In genomic region chr9:137278061-137278912, GRCh38 we compare ENCODE assay signal across 8 cellular contexts. TPM values are rescaled to one million over a fixed set of nuclear protein-coding genes. Genes with fewer than 3 reads are reported as not detected.
DNase-seq lines count a peak whose midpoint lies in the region; ATAC-seq and TF ChIP-seq lines count a peak whose summit lies in the region.

No MANE protein-coding gene starts in this region.

- H3K4me3 ChIP-seq in CD8-positive, alpha-beta memory T cell (ENCODE audit: low read length), result peak overlapping the region; percentile 41
- H3K4me3 ChIP-seq in breast epithelium, result peak overlapping the region; percentile 47 to 60 (median 51)
- H3K4me3 ChIP-seq in left lung, result peak overlapping the region; percentile 59 to 87
- H3K4me3 ChIP-seq in tibial nerve, result peak overlapping the region; percentile 18 to 63 (median 41)

- peaks cover 11% of the 10 kb centered on the region for H3K4me1 ChIP-seq in CD8-positive, alpha-beta memory T cell (ENCODE audit: insufficient read depth, low read length)
- H3K4me1 ChIP-seq in breast epithelium, result peaks cover 5 to 7% of the 10 kb centered on the region in 2 donors
- peaks cover 18 to 70% of the 10 kb centered on the region in 2 donors for H3K4me1 ChIP-seq in left lung
- peaks cover 0 to 49% (median 17%) of the 10 kb centered on the region in 4 donors for H3K4me1 ChIP-seq in tibial nerve

- H3K36me3 ChIP-seq in CD8-positive, alpha-beta memory T cell (ENCODE audit: insufficient read depth, low read length), result no peaks in the 10 kb centered on the region
- H3K36me3 ChIP-seq in breast epithelium (no peaks in the 10 kb centered on the region), left lung (peaks cover 0 to 48% of the 10 kb centered on the region in 2 donors), tibial nerve (peaks cover 0 to 25% (median 0%) of the 10 kb centered on the region in 3 donors)

- TF ChIP-seq POLR2A in breast epithelium (IDR thresholded peaks at IDR 0.05), result no peak
- no peak for TF ChIP-seq POLR2A in tibial nerve (IDR thresholded peaks at IDR 0.05)

- WGBS in tibial nerve, 2 donors, result 24 to 41% methylated on average over 25 to 57 of the region's 84 CpGs

- ATAC-seq in left lung (peak; percentile 0), GM21529 (IDR thresholded peaks at IDR 0.05; ENCODE audit: unreplicated experiment) (no peak)

- TF ChIP-seq CTCF in breast epithelium (IDR thresholded peaks at IDR 0.05) (no peak), left lung (IDR thresholded peaks at IDR 0.05) (no peak), tibial nerve (IDR thresholded peaks at IDR 0.05) (no peak)

- CTCF ChIA-PET in CD8-positive, alpha-beta memory T cell (lab: Charles Lee), result no interaction called here

- H3K27ac ChIP-seq in CD8-positive, alpha-beta memory T cell (ENCODE audit: low read depth, low read length), result peak overlapping the region; percentile 65
- H3K27ac ChIP-seq in breast epithelium (peak overlapping the region in 1 of 2 donors; percentile 63), left lung (peak overlapping the region; percentile 93 to 96), tibial nerve (peak overlapping the region; percentile 22 to 86 (median 66))

- intact Hi-C loops in breast epithelium (cut with DNase I; ENCODE audit: low total_unique reads) (no loop called here), left lung (cut with DNase I) (no loop called here)

- H3K27ac Mint-ChIP-seq in CD8-positive, alpha-beta memory T cell, result peak overlapping the region in 3 of 8 donors; percentile 47 to 73 (median 54)
- H3K27ac Mint-ChIP-seq in IgD-negative memory B cell, result peak overlapping the region; percentile 53 to 67 (median 67)

- H3K4me1 Mint-ChIP-seq in CD8-positive, alpha-beta memory T cell, result peaks cover 4 to 23% (median 6%) of the 10 kb centered on the region in 3 donors
- peaks cover 12 to 36% (median 24%) of the 10 kb centered on the region in 3 donors for H3K4me1 Mint-ChIP-seq in IgD-negative memory B cell

- TF ChIP-seq EP300 in tibial nerve (IDR thresholded peaks at IDR 0.05), result no peak

- POLR2A ChIA-PET in CD8-positive, alpha-beta memory T cell (lab: Charles Lee), result no interaction called here

- H3K9me3 Mint-ChIP-seq in CD8-positive, alpha-beta memory T cell, result no peaks in the 10 kb centered on the region
- H3K9me3 Mint-ChIP-seq in IgD-negative memory B cell, result no peaks in the 10 kb centered on the region

- H3K9me3 ChIP-seq in CD8-positive, alpha-beta memory T cell (ENCODE audit: low read length), result no peaks in the 10 kb centered on the region
- H3K9me3 ChIP-seq in breast epithelium (no peaks in the 10 kb centered on the region), left lung (no peaks in the 10 kb centered on the region), tibial nerve (peaks cover 0 to 10% (median 0%) of the 10 kb centered on the region in 4 donors)

- peaks cover 0 to 3% (median 2%) of the 10 kb centered on the region in 3 donors for H3K36me3 Mint-ChIP-seq in CD8-positive, alpha-beta memory T cell
- peaks cover 2% of the 10 kb centered on the region for H3K36me3 Mint-ChIP-seq in IgD-negative memory B cell

- H3K4me3 Mint-ChIP-seq in CD8-positive, alpha-beta memory T cell, result peak overlapping the region in 6 of 7 donors; percentile 47 to 86 (median 81)
- H3K4me3 Mint-ChIP-seq in IgD-negative memory B cell, result peak overlapping the region; percentile 77 to 95 (median 88)

- peaks cover 9% of the 10 kb centered on the region in 2 donors for H3K27me3 Mint-ChIP-seq in CD8-positive, alpha-beta memory T cell
- no peaks in the 10 kb centered on the region for H3K27me3 Mint-ChIP-seq in IgD-negative memory B cell

- no peak for DNase-seq in CD8-positive, alpha-beta memory T cell
- DNase-seq in breast epithelium (ENCODE audit: low spot score in 2 of 2) (no peak), left lung (peak in 1 of 2 donors; percentile 90), tibial nerve (ENCODE audit: low spot score in 2 of 2) (no peak), GM19240 (ENCODE audit: insufficient read length, low spot score) (no peak)
- no peak for DNase-seq in activated effector memory CD4-positive, alpha-beta T cell treated with anti-CD3 and anti-CD28 coated beads, Interleukin-2, amount 50 U/mL, for 16 hours

- no peaks in the 10 kb centered on the region for H3K27me3 ChIP-seq in CD8-positive, alpha-beta memory T cell (ENCODE audit: insufficient read depth, low read length, poor library complexity, severe bottlenecking)
- H3K27me3 ChIP-seq in breast epithelium, result peaks cover 2 to 20% of the 10 kb centered on the region in 2 donors
- H3K27me3 ChIP-seq in left lung, result no peaks in the 10 kb centered on the region
- H3K27me3 ChIP-seq in tibial nerve, result peaks cover 0 to 63% of the 10 kb centered on the region in 2 donors

RNA-seq across cellular contexts. Expression of gene TOR4A, which starts 0.8 kb away (rescaled TPM):
- 1 to 10 TPM; 3.3 to 3.9 TPM for total RNA-seq in CD8-positive, alpha-beta memory T cell
- 1.8 TPM for polyA plus RNA-seq in CD8-positive, alpha-beta memory T cell
- polyA plus RNA-seq in IgD-negative memory B cell, result 8.9 TPM
- 1 to 10 TPM; 2.9 to 5.4 (median 3.7) TPM for total RNA-seq in breast epithelium
- total RNA-seq in left lung, result 10 to 100 TPM; 31.8 to 38.5 TPM
- 10 to 100 TPM in 1 of 4 donors, 1 to 10 TPM in 3; 3.3 to 11.4 (median 4.3) TPM for total RNA-seq in tibial nerve

RNA-seq across cellular contexts. Expression of gene NELFB, which starts 23.2 kb away (rescaled TPM):
- 10 to 100 TPM; 67.5 to 72.0 TPM for total RNA-seq in CD8-positive, alpha-beta memory T cell
- 34.8 TPM for polyA plus RNA-seq in CD8-positive, alpha-beta memory T cell
- 34.2 TPM for polyA plus RNA-seq in IgD-negative memory B cell
- total RNA-seq in breast epithelium, result 10 to 100 TPM; 32.6 to 39.2 (median 38.7) TPM
- total RNA-seq in left lung, result 10 to 100 TPM; 47.8 to 49.7 TPM
- 10 to 100 TPM; 29.7 to 52.0 (median 38.7) TPM for total RNA-seq in tibial nerve

RNA-seq across cellular contexts. Expression of gene NRARP, which starts 23.8 kb away (rescaled TPM):
- 1 to 10 TPM; 1.9 to 2.3 TPM for total RNA-seq in CD8-positive, alpha-beta memory T cell
- polyA plus RNA-seq in CD8-positive, alpha-beta memory T cell, result not detected
- polyA plus RNA-seq in IgD-negative memory B cell, result not detected
- 1 to 10 TPM; 2.1 to 6.9 (median 3.5) TPM for total RNA-seq in breast epithelium
- 10 to 100 TPM; 11.3 to 15.2 TPM for total RNA-seq in left lung
- 10 to 100 TPM in 1 of 4 donors, 1 to 10 TPM in 3; 3.1 to 13.5 (median 3.9) TPM for total RNA-seq in tibial nerve

RNA-seq across cellular contexts. Expression of gene STPG3, which starts 27.2 kb away (rescaled TPM):
- under 1 TPM; 0.27 to 0.28 TPM for total RNA-seq in CD8-positive, alpha-beta memory T cell
- not detected for polyA plus RNA-seq in CD8-positive, alpha-beta memory T cell
- not detected for polyA plus RNA-seq in IgD-negative memory B cell
- total RNA-seq in breast epithelium (not detected), left lung (not detected), tibial nerve (not detected)

RNA-seq across cellular contexts. Expression of gene TUBB4B, which starts 37.2 kb away (rescaled TPM):
- total RNA-seq in CD8-positive, alpha-beta memory T cell, result 100 to 1,000 TPM; 322 to 331 TPM
- polyA plus RNA-seq in CD8-positive, alpha-beta memory T cell, result 64.6 TPM
- 88.4 TPM for polyA plus RNA-seq in IgD-negative memory B cell
- total RNA-seq in breast epithelium, result 100 to 1,000 TPM; 112 to 188 (median 183) TPM
- 100 to 1,000 TPM; 245 to 337 TPM for total RNA-seq in left lung
- total RNA-seq in tibial nerve, result 100 to 1,000 TPM; 102 to 190 (median 161) TPM
